Comparison of ENCODE assay signal across 15 cellular contexts in the genomic region with DNA sequence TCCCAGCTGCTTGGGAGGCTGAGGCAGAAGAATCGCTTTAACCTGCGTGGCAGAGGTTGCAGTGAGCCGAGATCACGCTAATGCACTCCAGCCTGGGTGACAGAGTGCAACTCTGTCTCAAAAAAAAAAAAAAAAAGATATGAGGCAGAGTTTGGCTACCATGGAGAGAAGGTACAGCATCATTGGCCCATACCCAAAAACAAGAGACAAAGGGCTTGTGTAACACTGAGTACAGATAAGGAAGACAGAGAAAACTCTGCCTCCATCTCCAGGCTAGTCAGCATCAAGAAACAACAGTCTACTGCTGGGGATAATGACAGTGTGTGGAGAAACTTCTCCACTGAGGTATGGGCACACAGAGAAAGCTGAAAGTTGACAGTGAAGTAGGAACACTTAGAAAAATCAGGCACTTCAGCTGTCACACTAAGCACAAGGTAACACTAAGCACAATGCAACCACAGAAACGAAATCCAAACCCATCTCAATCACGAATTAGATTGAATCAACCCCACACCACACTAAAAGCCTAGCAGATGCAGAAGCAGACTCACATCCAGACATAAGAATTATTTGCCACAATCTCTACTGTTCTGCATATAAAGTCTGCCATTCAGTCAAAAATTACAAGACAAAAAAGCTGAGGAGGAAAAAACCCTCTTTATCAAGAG. TPM values are rescaled to one million over a fixed set of nuclear protein-coding genes. Genes with fewer than 3 reads are reported as not detected.
DNase-seq lines count a peak whose midpoint lies in the region; ATAC-seq and TF ChIP-seq lines count a peak whose summit lies in the region.
"Had no signal": no experiment of that assay in that cellular context is flagged by ENCODE, and none has a peak within 500 bp of the region (broad histone marks: within the 10 kb centered on the region; RNA-seq: fewer than 3 reads in every experiment).

No MANE protein-coding gene starts in this region.

- peaks cover 4% of the 10 kb centered on the region for H3K9me3 Mint-ChIP-seq in activated CD4-positive, alpha-beta T cell treated with anti-CD3 and anti-CD28 coated beads, Interleukin-2, amount 10 ng/mL, durations not matched to agents 24 days and 14 days

- peaks cover 24% of the 10 kb centered on the region for H3K4me1 Mint-ChIP-seq in activated CD4-positive, alpha-beta T cell treated with anti-CD3 and anti-CD28 coated beads, Interleukin-2, amount 10 ng/mL, durations not matched to agents 24 days and 14 days

- H3K4me1 ChIP-seq in adrenal gland (replicated peaks in 1 of 2), result peaks cover 13 to 45% of the 10 kb centered on the region in 2 donors
- H3K4me1 ChIP-seq in heart right ventricle, result peaks cover 3 to 72% (median 42%) of the 10 kb centered on the region in 9 donors
- H3K4me1 ChIP-seq: SJCRH30 had no signal

- H3K9me3 ChIP-seq in adrenal gland (replicated peaks in 1 of 3) (no peaks in the 10 kb centered on the region), heart right ventricle (peaks cover 0 to 3% (median 0%) of the 10 kb centered on the region in 11 donors)
- H3K9me3 ChIP-seq: SJCRH30, upper lobe of left lung had no signal

- peaks cover 37% of the 10 kb centered on the region for H3K36me3 Mint-ChIP-seq in activated CD4-positive, alpha-beta T cell treated with anti-CD3 and anti-CD28 coated beads, Interleukin-2, amount 10 ng/mL, durations not matched to agents 24 days and 14 days (ENCODE audit: low read depth)

- peak; percentile 51 to 97 (median 88) for ATAC-seq in heart right ventricle
- peak; percentile 82 for ATAC-seq in sciatic nerve
- ATAC-seq in GM21619 (IDR thresholded peaks at IDR 0.05; ENCODE audit: unreplicated experiment), result no peak

- TF ChIP-seq CTCF in adrenal gland (IDR thresholded peaks at IDR 0.05) (no peak), heart right ventricle (IDR thresholded peaks at IDR 0.05) (no peak)

- H3K27me3 Mint-ChIP-seq in activated CD4-positive, alpha-beta T cell treated with anti-CD3 and anti-CD28 coated beads, Interleukin-2, amount 10 ng/mL, durations not matched to agents 24 days and 14 days, result no peaks in the 10 kb centered on the region

- WGBS in adrenal gland, 4 donors, result 62 to 72% (median 63%) methylated on average over 6 of the region's 6 CpGs
- 61 to 63% methylated on average over 6 of the region's 6 CpGs for WGBS in heart right ventricle, 2 donors

- no peak for TF ChIP-seq POLR2A in adrenal gland (IDR thresholded peaks at IDR 0.05)

- no peak overlapping the region for H3K4me3 Mint-ChIP-seq in activated CD4-positive, alpha-beta T cell treated with anti-CD3 and anti-CD28 coated beads, Interleukin-2, amount 10 ng/mL, durations not matched to agents 24 days and 14 days

- H3K27me3 ChIP-seq in adrenal gland (no peaks in the 10 kb centered on the region), heart right ventricle (no peaks in the 10 kb centered on the region)
- H3K27me3 ChIP-seq: SJCRH30, upper lobe of left lung had no signal

- H3K36me3 ChIP-seq in adrenal gland (replicated peaks in 1 of 2) (no peaks in the 10 kb centered on the region), heart right ventricle (peaks cover 0 to 3% (median 0%) of the 10 kb centered on the region in 9 donors)
- H3K36me3 ChIP-seq: upper lobe of left lung had no signal

- peak overlapping the region; percentile 4 for H3K27ac Mint-ChIP-seq in activated CD4-positive, alpha-beta T cell treated with anti-CD3 and anti-CD28 coated beads, Interleukin-2, amount 10 ng/mL, durations not matched to agents 24 days and 14 days

- H3K27ac ChIP-seq in adrenal gland (peak overlapping the region in 1 of 5 donors; percentile 54), heart right ventricle (peak overlapping the region in 3 of 10 donors; percentile 1 to 20 (median 9))
- H3K27ac ChIP-seq: HL-60, SJCRH30, upper lobe of left lung had no signal

- H3K4me3 ChIP-seq in adrenal gland, result no peak overlapping the region
- no peak overlapping the region for H3K4me3 ChIP-seq in heart right ventricle
- H3K4me3 ChIP-seq: SJCRH30, upper lobe of left lung had no signal

- intact Hi-C loops in activated CD4-positive, alpha-beta T cell treated with anti-CD3 and anti-CD28 coated beads, Interleukin-2, amount 10 ng/mL, durations not matched to agents 24 days and 14 days (cut with micrococcal nuclease), result no loop called here
- intact Hi-C loops in adrenal gland (cut with DNase I), result no loop called here
- intact Hi-C loops in heart right ventricle (cut with DNase I), result no loop called here
- intact Hi-C loops in sciatic nerve (cut with DNase I), result no loop called here

- no peak for DNase-seq in activated CD4-positive, alpha-beta T cell treated with anti-CD3 and anti-CD28 coated beads, Interleukin-2, amount 10 ng/mL, durations not matched to agents 24 days and 14 days
- DNase-seq in activated CD4-positive, alpha-beta T cell treated with anti-CD3 and anti-CD28 coated beads, Interleukin-2, amount 50 U/mL, for 1 hour, result no peak
- DNase-seq in adrenal gland (peak in 6 of 7 donors; percentile 30 to 73 (median 60)), heart right ventricle (peak in 1 of 2 donors; percentile 35), sciatic nerve (ENCODE audit: low spot score) (no peak), D341Med (ENCODE audit: low spot score) (no peak), AG20443 (ENCODE audit: low spot score) (no peak)
- DNase-seq: ACHN; activated CD4-positive, alpha-beta T cell treated with anti-CD3 and anti-CD28 coated beads for 1 hour; activated naive CD4-positive, alpha-beta T cell; retina; SJCRH30; upper lobe of left lung had no signal

RNA-seq across cellular contexts. Expression of a gene that starts 10.5 kb away (rescaled TPM):
- total RNA-seq in activated CD4-positive, alpha-beta T cell treated with anti-CD3 and anti-CD28 coated beads, Interleukin-2, amount 10 ng/mL, durations not matched to agents 24 days and 14 days, result 39.4 and 40.6 TPM in 2 replicates
- 100 to 1,000 TPM in 4 of 8 donors, 10 to 100 TPM in 4; 65.1 to 126 (median 101) TPM for total RNA-seq in adrenal gland
- 100 to 1,000 TPM in 1 of 3 donors, 10 to 100 TPM in 2; 16.7 to 134 (median 22.6) TPM for polyA plus RNA-seq in adrenal gland
- total RNA-seq in heart right ventricle, result 100 to 1,000 TPM in 1 of 10 donors, 10 to 100 TPM in 9; 78.7 to 103 (median 89.2) TPM
- polyA plus RNA-seq in heart right ventricle, result 10 to 100 TPM; 15.6 to 29.8 TPM
- total RNA-seq in sciatic nerve, result 143 TPM

Comparison
In these comparisons a context has a peak if more than half of its experiments do, and no peak if none do; other contexts are left out.
1. DNase-seq: peak in adrenal gland (6 of 7); none in activated CD4-positive, alpha-beta T cell treated with anti-CD3 and anti-CD28 coated beads, Interleukin-2, amount 10 ng/mL, durations not matched to agents 24 days and 14 days (single experiment), activated CD4-positive, alpha-beta T cell treated with anti-CD3 and anti-CD28 coated beads, Interleukin-2, amount 50 U/mL, for 1 hour (single experiment), sciatic nerve (single experiment), D341Med (single experiment) and AG20443 (single experiment).